In the genomic region with DNA sequence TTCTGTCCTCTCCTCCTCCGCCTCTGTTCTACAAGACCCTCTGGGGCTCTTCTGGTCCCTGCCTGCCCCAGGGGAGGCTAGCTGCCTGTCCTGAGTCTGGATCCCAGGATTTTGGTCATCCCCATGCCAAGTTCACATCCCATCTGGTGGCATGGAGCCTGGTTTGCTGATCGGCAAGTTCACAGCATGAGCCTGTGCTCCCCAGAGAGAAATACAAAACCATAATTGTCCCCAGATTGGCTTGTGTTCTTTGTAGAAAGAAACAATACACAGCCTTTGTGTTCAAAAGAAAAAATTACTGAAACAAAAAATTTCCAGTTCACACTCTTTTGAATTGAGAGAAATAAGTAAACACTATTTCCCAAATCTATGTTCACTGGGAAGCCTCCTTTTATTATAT, we compare ENCODE assay signal across 21 cellular contexts.
A peak's percentile ranks its signal among the peaks of the same experiment; 100 is the strongest.
DNase-seq lines count a peak whose midpoint lies in the region; ATAC-seq lines count a peak whose summit lies in the region.
"Had no signal": no experiment of that assay in that cellular context is flagged by ENCODE, and none has a peak within 500 bp of the region (broad histone marks: within the 10 kb centered on the region; RNA-seq: fewer than 3 reads in every experiment).

No MANE protein-coding gene starts in this region.

- DNase-seq in NCI-H2081 (lab: John Stamatoyannopoulos, UW) (peak; percentile 69 to 81), NCI-H774 (lab: John Stamatoyannopoulos, UW) (peak; percentile 33), hypothalamus (lab: John Stamatoyannopoulos, UW) (peak in 33 of 51 donors; percentile 7 to 82 (median 46)), sciatic nerve (ENCODE audit: low spot score) (no peak), NCI-H2029 treated with DMSO at 0.1 percent for 48 hours (lab: John Stamatoyannopoulos, UW) (no peak)
- no peak for DNase-seq in stimulated activated CD4-positive, alpha-beta T cell treated with anti-CD3 and anti-CD28 coated beads, Interleukin-4, amount 100 ng/mL, for 4 hours
- DNase-seq: activated CD4-positive, alpha-beta memory T cell treated with anti-CD3 and anti-CD28 coated beads for 36 hours; activated naive CD4-positive, alpha-beta T cell; activated T-cell treated with anti-CD3 and anti-CD28 coated beads for 4 hours; amniotic stem cell; CD8-positive, alpha-beta T cell; central memory CD4-positive, alpha-beta T cell; foreskin fibroblast; GM23248; mesendoderm; natural killer cell; NCI-H1694 treated with DMSO at 0.1 percent for 48 hours; stimulated activated CD4-positive, alpha-beta T cell treated with anti-CD3 and anti-CD28 coated beads, Interleukin-1b, Interleukin-23, amount 100 ng/mL, for 48 hours; stimulated activated naive CD4-positive, alpha-beta T cell treated with Interleukin-2 at 50 U/mL for 16 hours; transverse colon had no signal

- ATAC-seq in sciatic nerve = peak; percentile 65
- ATAC-seq in GM21825 (IDR thresholded peaks at IDR 0.05; ENCODE audit: unreplicated experiment) = no peak
- ATAC-seq: CD8-positive, alpha-beta T cell; natural killer cell had no signal

- intact Hi-C loops in sciatic nerve (cut with DNase I) = no loop called here

Comparison
In these comparisons a context has a peak if more than half of its experiments do, and no peak if none do; other contexts are left out.
1. DNase-seq: peak in NCI-H2081 (2 of 2), NCI-H774 (single experiment) and hypothalamus (33 of 51); none in sciatic nerve (single experiment), NCI-H2029 treated with DMSO at 0.1 percent for 48 hours (single experiment) and stimulated activated CD4-positive, alpha-beta T cell treated with anti-CD3 and anti-CD28 coated beads, Interleukin-4, amount 100 ng/mL, for 4 hours (0 of 2).